Comparison of ENCODE assay signal across 22 cellular contexts in the genomic region with DNA sequence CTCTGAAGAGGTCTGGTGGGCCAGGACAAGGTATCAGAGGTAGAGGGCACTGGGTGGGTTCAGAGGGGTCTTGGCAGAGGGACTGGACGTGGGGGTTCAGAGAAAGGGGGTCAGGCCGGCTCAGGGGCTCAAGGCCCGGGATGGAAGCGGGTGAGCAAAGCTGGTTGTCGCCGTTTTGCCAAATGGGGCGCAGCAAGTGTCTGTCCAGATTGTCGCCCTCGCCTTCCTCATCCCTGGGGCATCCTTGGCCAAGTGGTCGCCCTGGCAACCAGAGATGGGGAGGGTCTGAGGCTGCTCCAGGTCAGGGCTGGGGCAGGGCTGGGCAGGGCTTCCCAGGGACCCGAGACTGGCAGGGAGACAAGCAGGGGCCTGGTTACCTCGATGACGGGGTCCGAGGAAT. TPM values are rescaled to one million over a fixed set of nuclear protein-coding genes. Genes with fewer than 3 reads are reported as not detected.
DNase-seq lines count a peak whose midpoint lies in the region; ATAC-seq and TF ChIP-seq lines count a peak whose summit lies in the region.
"Had no signal": no experiment of that assay in that cellular context is flagged by ENCODE, and none has a peak within 500 bp of the region (broad histone marks: within the 10 kb centered on the region; RNA-seq: fewer than 3 reads in every experiment).

No MANE protein-coding gene starts in this region.

- 92 to 96% (median 95%) methylated on average over 13 to 14 of the region's 14 CpGs for WGBS in heart left ventricle, 4 donors

- TF ChIP-seq POLR2A in heart left ventricle (IDR thresholded peaks at IDR 0.05), result no peak

- no peak for TF ChIP-seq CTCF in heart left ventricle (IDR thresholded peaks at IDR 0.05)

- intact Hi-C loops in left ventricle myocardium superior (cut with micrococcal nuclease) (no loop called here), heart left ventricle (cut with DNase I) (no loop called here)

- no peaks in the 10 kb centered on the region for H3K9me3 ChIP-seq in heart left ventricle
- H3K9me3 ChIP-seq: BLaER1, Peyer's patch, SJCRH30 had no signal

- H3K4me3 ChIP-seq in heart left ventricle, result no peak overlapping the region
- peak overlapping the region; percentile 41 for H3K4me3 ChIP-seq in Jurkat, Clone E6-1 (ENCODE audit: low read length)
- H3K4me3 ChIP-seq: BLaER1, Peyer's patch, SJCRH30 had no signal

- ATAC-seq in left ventricle myocardium superior, result no peak
- no peak for ATAC-seq in heart left ventricle
- no peak for ATAC-seq in GM21717 (IDR thresholded peaks at IDR 0.05; ENCODE audit: unreplicated experiment)

- peaks cover 0 to 58% (median 49%) of the 10 kb centered on the region in 9 donors for H3K36me3 ChIP-seq in heart left ventricle

- H3K27me3 ChIP-seq in heart left ventricle, result no peaks in the 10 kb centered on the region
- H3K27me3 ChIP-seq: BLaER1, Peyer's patch, SJCRH30 had no signal

- no peaks in the 10 kb centered on the region for H3K4me1 ChIP-seq in heart left ventricle
- H3K4me1 ChIP-seq: BLaER1, Peyer's patch, SJCRH30 had no signal

- H3K27ac ChIP-seq in heart left ventricle (no peak overlapping the region), caudate nucleus (ENCODE audit: low read depth, low read length) (peak overlapping the region; percentile 94), temporal lobe (ENCODE audit: low read depth, low read length) (peak overlapping the region; percentile 99)
- H3K27ac ChIP-seq: BLaER1, Peyer's patch, SJCRH30 had no signal

- DNase-seq in left ventricle myocardium superior, result peak; percentile 17
- no peak for DNase-seq in heart left ventricle
- DNase-seq in Jurkat, Clone E6-1 (ENCODE audit: low read depth, low spot score), result no peak
- peak in 1 of 61 donors; percentile 66 for DNase-seq in caudate nucleus (lab: John Stamatoyannopoulos, UW)
- no peak for DNase-seq in AG08395 (ENCODE audit: low spot score)
- DNase-seq: COR-L47, IMR-90, MV-4-11, NCI-H1105 treated with DMSO at 0.1 percent for 48 hours, NCI-H2029 treated with DMSO at 0.1 percent for 48 hours, NCI-H345, NCI-H524, Peyer's patch had no signal

RNA-seq across cellular contexts. Expression of gene DOHH, which starts 6.8 kb away (rescaled TPM):
- 11.0 TPM for total RNA-seq in left ventricle myocardium superior
- 10 to 100 TPM in 5 of 9 donors, 1 to 10 TPM in 4; 7.4 to 32.3 (median 10.1) TPM for total RNA-seq in heart left ventricle
- 10 to 100 TPM; 17.9 to 34.3 TPM for polyA plus RNA-seq in heart left ventricle
- 21.1 TPM for polyA plus RNA-seq in Jurkat, Clone E6-1 (2012; ENCODE audit: insufficient read depth, insufficient read length)
- 11.6 TPM for total RNA-seq in temporal lobe

RNA-seq across cellular contexts. Expression of gene SMIM44, which starts 10.4 kb away (rescaled TPM):
- total RNA-seq in left ventricle myocardium superior (not detected), heart left ventricle (not detected), temporal lobe (not detected)
- polyA plus RNA-seq in heart left ventricle, result not detected
- not detected for polyA plus RNA-seq in Jurkat, Clone E6-1 (2012; ENCODE audit: insufficient read depth, insufficient read length)
- total RNA-seq: CD4-positive, alpha-beta T cell; Daoy; H4; IMR-90; M059J; OCI-LY7; SJCRH30 had no signal
- polyA plus RNA-seq: IMR-90 had no signal

RNA-seq across cellular contexts. Expression of gene FZR1, which starts 12.5 kb away (rescaled TPM):
- total RNA-seq in left ventricle myocardium superior, result 19.2 TPM
- total RNA-seq in heart left ventricle, result 10 to 100 TPM; 15.4 to 41.0 (median 26.4) TPM
- polyA plus RNA-seq in heart left ventricle, result 10 to 100 TPM; 13.9 to 23.5 TPM
- 55.9 TPM for polyA plus RNA-seq in Jurkat, Clone E6-1 (2012; ENCODE audit: insufficient read depth, insufficient read length)
- total RNA-seq in temporal lobe, result 27.5 TPM

RNA-seq across cellular contexts. Expression of gene SMIM24, which starts 13.3 kb away (rescaled TPM):
- total RNA-seq in left ventricle myocardium superior (not detected), heart left ventricle (not detected), temporal lobe (0.25 TPM)
- under 1 TPM in 1 of 2 donors, not detected in 1; 0.15 TPM for polyA plus RNA-seq in heart left ventricle
- polyA plus RNA-seq in Jurkat, Clone E6-1 (2012; ENCODE audit: insufficient read depth, insufficient read length), result 30.0 TPM
- total RNA-seq: CD4-positive, alpha-beta T cell; Daoy; H4; IMR-90; M059J; SJCRH30 had no signal
- polyA plus RNA-seq: IMR-90 had no signal

RNA-seq across cellular contexts. Expression of gene TEKTIP1, which starts 45.3 kb away (rescaled TPM):
- total RNA-seq in left ventricle myocardium superior (0.40 TPM), heart left ventricle (1 to 10 TPM in 3 of 9 donors, under 1 TPM in 3, not detected in 3; 0.63 to 1.8 (median 0.93) TPM), temporal lobe (not detected)
- not detected for polyA plus RNA-seq in heart left ventricle
- 3.6 TPM for polyA plus RNA-seq in Jurkat, Clone E6-1 (2012; ENCODE audit: insufficient read depth, insufficient read length)
- total RNA-seq: Daoy, H4, IMR-90, M059J, SJCRH30 had no signal
- polyA plus RNA-seq: IMR-90 had no signal

Comparison
In these comparisons a context has a peak if more than half of its experiments do, and no peak if none do; other contexts are left out.
1. H3K27ac ChIP-seq: peak in caudate nucleus (single experiment) and temporal lobe (single experiment); none in heart left ventricle (0 of 12).